1 cellular context compared by ENCODE assay signal in genomic region chr19:56477429-56478338, GRCh38.
TF ChIP-seq lines count a peak whose summit lies in the region.

No MANE protein-coding gene starts in this region.

TF ChIP-seq in K562, 482 proteins besides CTCF, POLR2A, EP300 and RAD21 (continued from another document):
- TF ChIP-seq E2F8 (IDR thresholded peaks at IDR 0.05; ENCODE audit: low read depth, partially characterized antibody): no peak
- peak in 1 of 2 experiments; percentile 90 for TF ChIP-seq AFF1 (IDR thresholded peaks at IDR 0.05; ENCODE audit: low read depth in 1 of 2, partially characterized antibody in 2 of 2)
- peak; percentile 69 for TF ChIP-seq HCFC1 (IDR thresholded peaks at IDR 0.05; ENCODE audit: low read depth, low read length)
- TF ChIP-seq RBFOX2 (IDR thresholded peaks at IDR 0.05; ENCODE audit: low read depth, low read length): no peak
- no peak for TF ChIP-seq BRF1 (IDR thresholded peaks at IDR 0.05; ENCODE audit: borderline replicate concordance, extremely low read depth, insufficient read length)
- TF ChIP-seq ZNF23 (CRISPR knock-in tag; IDR thresholded peaks at IDR 0.05): no peak
- TF ChIP-seq FOXK2 (conservative IDR thresholded peaks at IDR 0.05 in 1 of 2, IDR thresholded peaks at IDR 0.05 in 1 of 2; ENCODE audit: low read depth in 2 of 2): no peak
- no peak for TF ChIP-seq SP2 (IDR thresholded peaks at IDR 0.05; ENCODE audit: extremely low read depth, low read depth, low read length, poor library complexity, severe bottlenecking)
- TF ChIP-seq ZNF785 (CRISPR knock-in tag; IDR thresholded peaks at IDR 0.05): no peak
- TF ChIP-seq NRF1 (conservative IDR thresholded peaks at IDR 0.05 in 1 of 2, IDR thresholded peaks at IDR 0.05 in 1 of 2): peak; percentile 86 to 89
- TF ChIP-seq, protein P1, sequence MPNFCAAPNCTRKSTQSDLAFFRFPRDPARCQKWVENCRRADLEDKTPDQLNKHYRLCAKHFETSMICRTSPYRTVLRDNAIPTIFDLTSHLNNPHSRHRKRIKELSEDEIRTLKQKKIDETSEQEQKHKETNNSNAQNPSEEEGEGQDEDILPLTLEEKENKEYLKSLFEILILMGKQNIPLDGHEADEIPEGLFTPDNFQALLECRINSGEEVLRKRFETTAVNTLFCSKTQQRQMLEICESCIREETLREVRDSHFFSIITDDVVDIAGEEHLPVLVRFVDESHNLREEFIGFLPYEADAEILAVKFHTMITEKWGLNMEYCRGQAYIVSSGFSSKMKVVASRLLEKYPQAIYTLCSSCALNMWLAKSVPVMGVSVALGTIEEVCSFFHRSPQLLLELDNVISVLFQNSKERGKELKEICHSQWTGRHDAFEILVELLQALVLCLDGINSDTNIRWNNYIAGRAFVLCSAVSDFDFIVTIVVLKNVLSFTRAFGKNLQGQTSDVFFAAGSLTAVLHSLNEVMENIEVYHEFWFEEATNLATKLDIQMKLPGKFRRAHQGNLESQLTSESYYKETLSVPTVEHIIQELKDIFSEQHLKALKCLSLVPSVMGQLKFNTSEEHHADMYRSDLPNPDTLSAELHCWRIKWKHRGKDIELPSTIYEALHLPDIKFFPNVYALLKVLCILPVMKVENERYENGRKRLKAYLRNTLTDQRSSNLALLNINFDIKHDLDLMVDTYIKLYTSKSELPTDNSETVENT (CRISPR knock-in tag; IDR thresholded peaks at IDR 0.05): no peak
- peak; percentile 71 for TF ChIP-seq ZNF143 (CRISPR knock-in tag; IDR thresholded peaks at IDR 0.05)
- TF ChIP-seq MAZ (CRISPR knock-in tag; conservative IDR thresholded peaks at IDR 0.05 in 1 of 2, IDR thresholded peaks at IDR 0.05 in 1 of 2): 0 out of 4 replicates have a peak, but pooled peaks of 1 of the 2 experiments have one; percentile 28
- TF ChIP-seq SNRNP70 (optimal IDR thresholded peaks at IDR 0.05; ENCODE audit: low read depth, low read length): no peak
- TF ChIP-seq ASH1L (IDR thresholded peaks at IDR 0.05; ENCODE audit: borderline replicate concordance, low read depth, partially characterized antibody): no peak
- TF ChIP-seq, protein P2, sequence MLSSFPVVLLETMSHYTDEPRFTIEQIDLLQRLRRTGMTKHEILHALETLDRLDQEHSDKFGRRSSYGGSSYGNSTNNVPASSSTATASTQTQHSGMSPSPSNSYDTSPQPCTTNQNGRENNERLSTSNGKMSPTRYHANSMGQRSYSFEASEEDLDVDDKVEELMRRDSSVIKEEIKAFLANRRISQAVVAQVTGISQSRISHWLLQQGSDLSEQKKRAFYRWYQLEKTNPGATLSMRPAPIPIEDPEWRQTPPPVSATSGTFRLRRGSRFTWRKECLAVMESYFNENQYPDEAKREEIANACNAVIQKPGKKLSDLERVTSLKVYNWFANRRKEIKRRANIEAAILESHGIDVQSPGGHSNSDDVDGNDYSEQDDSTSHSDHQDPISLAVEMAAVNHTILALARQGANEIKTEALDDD (IDR thresholded peaks at IDR 0.05): no peak
- TF ChIP-seq GATA2 (CRISPR knock-in tag; IDR thresholded peaks at IDR 0.05): no peak
- TF ChIP-seq PRMT5 (CRISPR knock-in tag; IDR thresholded peaks at IDR 0.05): no peak
- no peak for TF ChIP-seq CBX5 (IDR thresholded peaks at IDR 0.05; ENCODE audit: borderline replicate concordance, low read depth)
- TF ChIP-seq SREBF2 (CRISPR knock-in tag; IDR thresholded peaks at IDR 0.05): no peak
- TF ChIP-seq ZNF384 (IDR thresholded peaks at IDR 0.05; ENCODE audit: low read depth, low read length): no peak
- TF ChIP-seq MGA (IDR thresholded peaks at IDR 0.05): peak; percentile 33; the same call in 1 of the 2 replicates
- TF ChIP-seq L3MBTL2 (IDR thresholded peaks at IDR 0.05): peak; percentile 46
- no peak for TF ChIP-seq ZNF77 (CRISPR knock-in tag; IDR thresholded peaks at IDR 0.05)
